In the genomic region with DNA sequence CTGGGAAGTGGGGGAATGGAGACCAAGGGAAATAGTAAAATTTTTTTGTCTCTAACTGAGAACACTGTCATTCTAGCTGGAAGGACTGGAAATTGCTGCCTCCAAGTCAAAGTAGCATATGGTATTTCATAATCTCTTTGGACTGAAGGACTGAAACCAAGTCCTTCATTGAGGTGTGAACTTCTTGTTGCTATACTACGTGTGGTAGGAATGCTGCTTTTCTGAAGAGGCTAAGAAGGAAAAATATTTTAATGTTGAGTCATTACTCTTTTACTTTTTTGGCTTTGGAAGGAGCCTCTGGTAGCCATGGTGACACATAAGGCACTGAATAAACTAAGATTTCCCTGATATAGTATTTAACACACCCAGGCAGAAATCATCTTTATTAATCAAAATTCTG, we compare ENCODE assay signal across 12 cellular contexts.
A peak's percentile ranks its signal among the peaks of the same experiment; 100 is the strongest.
DNase-seq lines count a peak whose midpoint lies in the region; ATAC-seq and TF ChIP-seq lines count a peak whose summit lies in the region.
"Had no signal": no experiment of that assay in that cellular context is flagged by ENCODE, and none has a peak within 500 bp of the region (broad histone marks: within the 10 kb centered on the region; RNA-seq: fewer than 3 reads in every experiment).

No MANE protein-coding gene starts in this region.

- no peak overlapping the region for H3K4me3 ChIP-seq in cardiac fibroblast (replicated peaks in 1 of 2; ENCODE audit: low read depth in 2 of 2, low read length in 2 of 2)
- H3K4me3 ChIP-seq in OCI-LY7 (ENCODE audit: low read depth, low read length, poor library complexity, severe bottlenecking): no peak overlapping the region

- TF ChIP-seq CTCF in cardiac fibroblast (IDR thresholded peaks at IDR 0.05; ENCODE audit: low read depth, low read length): peak; percentile 25
- no peak for TF ChIP-seq CTCF in OCI-LY7 (conservative IDR thresholded peaks at IDR 0.05; ENCODE audit: low read length)

- CTCF ChIA-PET in OCI-LY7 (lab: Charles Lee; ENCODE audit: unreplicated experiment): no interaction called here

- POLR2A ChIA-PET in OCI-LY7 (lab: Charles Lee): interaction anchor here (0.5 kb wide), 1 partner anchor 575 kb away, joined by 4 read pairs; no protein-coding TSS in a partner anchor

- no peak overlapping the region for H2AFZ ChIP-seq in OCI-LY7 (ENCODE audit: low read length)

- DNase-seq in AG08395 (ENCODE audit: low spot score) (peak; percentile 86), LHCN-M2 (ENCODE audit: low read depth) (peak; percentile 7), cardiac fibroblast (ENCODE audit: low read depth in 2 of 2) (peak; percentile 90 to 92), kidney tubule cell (ENCODE audit: low spot score) (peak; percentile 85), OCI-LY7 (ENCODE audit: low spot score) (no peak), DMS 273 (lab: John Stamatoyannopoulos, UW; ENCODE audit: unreplicated experiment) (no peak)
- DNase-seq in activated CD4-positive, alpha-beta T cell treated with anti-CD3 and anti-CD28 coated beads for 48 hours: no peak
- DNase-seq: activated CD4-positive, CD25-positive, alpha-beta regulatory T cell treated with anti-CD3 and anti-CD28 coated beads, Interleukin-2, amount 50 U/mL, for 72 hours; activated T-cell treated with anti-CD3 and anti-CD28 coated beads, Interleukin-2, amount 50 U/mL, for 4 hours; GDM1; nucleus accumbens had no signal

- H3K9me2 ChIP-seq in OCI-LY7 (ENCODE audit: insufficient read depth, low read length): no peaks in the 10 kb centered on the region

- H3K79me2 ChIP-seq in OCI-LY7 (ENCODE audit: insufficient read depth, low read depth, low read length): no peaks in the 10 kb centered on the region

- H4K20me1 ChIP-seq in OCI-LY7 (ENCODE audit: insufficient read depth, low read length): no peaks in the 10 kb centered on the region

- no peaks in the 10 kb centered on the region for H3K4me1 ChIP-seq in OCI-LY7 (ENCODE audit: insufficient read depth, low read length, poor library complexity, severe bottlenecking)

- ATAC-seq in GM19467 (IDR thresholded peaks at IDR 0.05; ENCODE audit: unreplicated experiment): no peak
- ATAC-seq: activated T-cell treated with anti-CD3 and anti-CD28 coated beads, Interleukin-2, amount 50 U/mL, for 4 hours had no signal

- H3K4me2 ChIP-seq in OCI-LY7 (ENCODE audit: low read length): no peak overlapping the region

- BruUV-seq in OCI-LY7 (replicated peaks; lab: Mats Ljungman, UMichigan): no TSS peak

- H3K36me3 ChIP-seq in OCI-LY7 (ENCODE audit: insufficient read depth, low read length): no peaks in the 10 kb centered on the region

- H3K27ac ChIP-seq in OCI-LY7 (ENCODE audit: low read depth, low read length, poor library complexity, severe bottlenecking): no peak overlapping the region

- intact Hi-C loops in OCI-LY7 (cut with micrococcal nuclease; ENCODE audit: unreplicated experiment): no loop called here

- H3K9me3 ChIP-seq in OCI-LY7 (ENCODE audit: low read length): no peaks in the 10 kb centered on the region

Comparison
In these comparisons a context has a peak if more than half of its experiments do, and no peak if none do; other contexts are left out.
1. DNase-seq: peak in AG08395 (single experiment), LHCN-M2 (single experiment), cardiac fibroblast (2 of 2) and kidney tubule cell (single experiment); none in activated CD4-positive, alpha-beta T cell treated with anti-CD3 and anti-CD28 coated beads for 48 hours (single experiment), OCI-LY7 (single experiment) and DMS 273 (single experiment).